Comparison of ENCODE assay signal across 1 cellular context in genomic region chr7:117997862-117998825, GRCh38.
TF ChIP-seq lines count a peak whose summit lies in the region.

No MANE protein-coding gene starts in this region.

TF ChIP-seq in GM23338, 12 proteins besides CTCF, POLR2A, EP300 and RAD21 (continued from another document):
- TF ChIP-seq ZNF462 (CRISPR knock-in tag; IDR thresholded peaks at IDR 0.05) = no peak
- no peak for TF ChIP-seq ETS1 (IDR thresholded peaks at IDR 0.05)
- no peak for TF ChIP-seq EZH2phosphoT487 (IDR thresholded peaks at IDR 0.05; ENCODE audit: unreplicated experiment)
- no peak for TF ChIP-seq POLR2AphosphoS5 (IDR thresholded peaks at IDR 0.05; ENCODE audit: low read depth)
- TF ChIP-seq ZNF114 (CRISPR knock-in tag; IDR thresholded peaks at IDR 0.05) = no peak
- no peak for TF ChIP-seq NANOG (IDR thresholded peaks at IDR 0.05; ENCODE audit: borderline replicate concordance)
